Comparison of ENCODE assay signal across 1 cellular context in the genomic region with DNA sequence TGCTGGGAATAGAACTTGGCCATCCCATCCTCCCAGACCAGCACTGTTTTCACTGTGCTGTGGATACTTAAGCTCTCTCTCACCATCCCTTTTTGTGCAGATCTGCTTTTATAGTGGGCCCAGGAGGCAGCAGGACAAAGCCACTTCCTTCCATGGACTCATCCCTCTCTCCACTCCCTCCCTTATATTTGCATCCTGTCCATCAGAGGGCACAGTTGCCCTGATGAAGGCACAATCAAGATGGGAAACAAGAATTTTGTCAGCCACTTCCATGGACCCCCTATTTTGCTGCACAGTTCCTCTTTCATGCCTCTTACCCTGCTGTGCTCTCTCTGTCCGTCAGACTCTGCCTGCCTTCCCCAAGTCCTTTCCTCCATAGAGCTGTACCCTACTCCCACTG.
TF ChIP-seq lines count a peak whose summit lies in the region.

No MANE protein-coding gene starts in this region.

TF ChIP-seq in IMR-90, 13 proteins besides CTCF, POLR2A, EP300 and RAD21:
- no peak for TF ChIP-seq MAFK (IDR thresholded peaks at IDR 0.05; ENCODE audit: low read depth, low read length)
- no peak for TF ChIP-seq RCOR1 (IDR thresholded peaks at IDR 0.05; ENCODE audit: insufficient replicate concordance, low read length)
- TF ChIP-seq MXI1 (IDR thresholded peaks at IDR 0.05; ENCODE audit: borderline replicate concordance, low read depth, low read length) = no peak
- no peak for TF ChIP-seq CEBPB (IDR thresholded peaks at IDR 0.05; ENCODE audit: low read depth, low read length)
- no peak for TF ChIP-seq NFE2L2 (IDR thresholded peaks at IDR 0.05; ENCODE audit: low read depth, low read length)
- no peak for TF ChIP-seq RFX5 (IDR thresholded peaks at IDR 0.05; ENCODE audit: low read depth, low read length)
- TF ChIP-seq, protein P1, sequence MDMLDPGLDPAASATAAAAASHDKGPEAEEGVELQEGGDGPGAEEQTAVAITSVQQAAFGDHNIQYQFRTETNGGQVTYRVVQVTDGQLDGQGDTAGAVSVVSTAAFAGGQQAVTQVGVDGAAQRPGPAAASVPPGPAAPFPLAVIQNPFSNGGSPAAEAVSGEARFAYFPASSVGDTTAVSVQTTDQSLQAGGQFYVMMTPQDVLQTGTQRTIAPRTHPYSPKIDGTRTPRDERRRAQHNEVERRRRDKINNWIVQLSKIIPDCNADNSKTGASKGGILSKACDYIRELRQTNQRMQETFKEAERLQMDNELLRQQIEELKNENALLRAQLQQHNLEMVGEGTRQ (IDR thresholded peaks at IDR 0.05; ENCODE audit: low read depth, low read length) = no peak
- TF ChIP-seq CHD1 (IDR thresholded peaks at IDR 0.05; ENCODE audit: low read depth, low read length) = no peak
- TF ChIP-seq, protein P2, sequence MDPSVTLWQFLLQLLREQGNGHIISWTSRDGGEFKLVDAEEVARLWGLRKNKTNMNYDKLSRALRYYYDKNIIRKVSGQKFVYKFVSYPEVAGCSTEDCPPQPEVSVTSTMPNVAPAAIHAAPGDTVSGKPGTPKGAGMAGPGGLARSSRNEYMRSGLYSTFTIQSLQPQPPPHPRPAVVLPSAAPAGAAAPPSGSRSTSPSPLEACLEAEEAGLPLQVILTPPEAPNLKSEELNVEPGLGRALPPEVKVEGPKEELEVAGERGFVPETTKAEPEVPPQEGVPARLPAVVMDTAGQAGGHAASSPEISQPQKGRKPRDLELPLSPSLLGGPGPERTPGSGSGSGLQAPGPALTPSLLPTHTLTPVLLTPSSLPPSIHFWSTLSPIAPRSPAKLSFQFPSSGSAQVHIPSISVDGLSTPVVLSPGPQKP (IDR thresholded peaks at IDR 0.05; ENCODE audit: borderline replicate concordance, low read depth, low read length) = no peak
- TF ChIP-seq BHLHE40 (IDR thresholded peaks at IDR 0.05; ENCODE audit: low read depth, low read length) = no peak
- TF ChIP-seq SMC3 (IDR thresholded peaks at IDR 0.05; ENCODE audit: low read depth, low read length) = no peak
- no peak for TF ChIP-seq FOS (IDR thresholded peaks at IDR 0.05; ENCODE audit: low read depth, low read length)
- TF ChIP-seq MAZ (IDR thresholded peaks at IDR 0.05; ENCODE audit: borderline replicate concordance, low read depth, low read length) = no peak
